15 cellular contexts compared by ENCODE assay signal in genomic region chr16:11557811-11558210, GRCh38. TPM values are rescaled to one million over a fixed set of nuclear protein-coding genes. Genes with fewer than 3 reads are reported as not detected.
DNase-seq lines count a peak whose midpoint lies in the region; ATAC-seq and TF ChIP-seq lines count a peak whose summit lies in the region.
"Had no signal": no experiment of that assay in that cellular context is flagged by ENCODE, and none has a peak within 500 bp of the region (broad histone marks: within the 10 kb centered on the region; RNA-seq: fewer than 3 reads in every experiment).

No MANE protein-coding gene starts in this region.

- DNase-seq in Right ventricle myocardium inferior (ENCODE audit: missing footprints): no peak
- DNase-seq in cardiac septum (ENCODE audit: low spot score): no peak
- DNase-seq in foreskin melanocyte: peak; percentile 88
- no peak for DNase-seq in neural crest cell (ENCODE audit: low read depth, low spot score)
- peak in 1 of 2 donors; percentile 52 for DNase-seq in aorta
- no peak for DNase-seq in RPMI8226
- DNase-seq in ecto neural progenitor cell (ENCODE audit: low spot score): no peak
- DNase-seq: activated T-cell treated with anti-CD3 and anti-CD28 coated beads, Interleukin-2, amount 50 U/mL, for 4 hours; NCI-H187 treated with DMSO at 0.1 percent for 48 hours; stimulated activated CD4-positive, alpha-beta T cell treated with anti-CD3 and anti-CD28 coated beads, Interleukin-4, amount 100 ng/mL, for 4 hours had no signal

- intact Hi-C loops in Right ventricle myocardium inferior (cut with DNase I) (no loop called here), cardiac septum (cut with DNase I) (no loop called here), aorta (cut with DNase I) (no loop called here)

- H3K9me3 ChIP-seq in aorta (ENCODE audit: control insufficient read depth, low read length): peaks cover 1% of the 10 kb centered on the region

- TF ChIP-seq CTCF in neural crest cell (conservative IDR thresholded peaks at IDR 0.05): no peak

- no peak overlapping the region for H3K27ac ChIP-seq in aorta (ENCODE audit: low read depth in 1 of 2, low read length in 2 of 2)
- H3K27ac ChIP-seq: C4-2B, SJSA1 had no signal

- H3K4me1 ChIP-seq in aorta (ENCODE audit: control insufficient read depth in 1 of 2, insufficient read depth in 2 of 2, low read length in 2 of 2): no peaks in the 10 kb centered on the region

- peak overlapping the region; percentile 94 for H3K27ac Mint-ChIP-seq in neural crest cell (ENCODE audit: unreplicated experiment)

- 16 to 17% methylated on average over 6 of the region's 6 CpGs for WGBS in aorta, 2 donors

- peak; percentile 90 for ATAC-seq in Right ventricle myocardium inferior
- peak; percentile 27 for ATAC-seq in aorta (ENCODE audit: low FRiP score)
- ATAC-seq in HG03460 (IDR thresholded peaks at IDR 0.05; ENCODE audit: unreplicated experiment): no peak
- ATAC-seq: activated T-cell treated with anti-CD3 and anti-CD28 coated beads, Interleukin-2, amount 50 U/mL, for 4 hours; GM12878 had no signal

- H3K4me1 Mint-ChIP-seq in neural crest cell: peaks cover 34% of the 10 kb centered on the region

- peaks cover 5 to 11% of the 10 kb centered on the region in 2 donors for H3K36me3 ChIP-seq in aorta (ENCODE audit: control insufficient read depth in 1 of 2, insufficient read depth in 2 of 2, low read length in 1 of 2)

- no peaks in the 10 kb centered on the region for H3K27me3 Mint-ChIP-seq in neural crest cell (ENCODE audit: low read depth)

- H3K4me3 Mint-ChIP-seq in neural crest cell: peak overlapping the region; percentile 74
- H3K4me3 Mint-ChIP-seq: activated T-cell treated with anti-CD3 and anti-CD28 coated beads, Interleukin-2, amount 50 U/mL, for 4 hours had no signal

- H3K36me3 Mint-ChIP-seq in neural crest cell (ENCODE audit: low read depth): peaks cover 21% of the 10 kb centered on the region

- H3K9me3 Mint-ChIP-seq in neural crest cell: peaks cover 3% of the 10 kb centered on the region
- H3K9me3 Mint-ChIP-seq: activated T-cell treated with anti-CD3 and anti-CD28 coated beads, Interleukin-2, amount 50 U/mL, for 4 hours had no signal

- H3K27me3 ChIP-seq in aorta (ENCODE audit: control insufficient read depth in 1 of 2, insufficient read depth in 2 of 2, low read length in 1 of 2): no peaks in the 10 kb centered on the region
- H3K27me3 ChIP-seq: SJSA1 had no signal

- no peak overlapping the region for H3K4me3 ChIP-seq in aorta (ENCODE audit: low read length in 2 of 2)
- H3K4me3 ChIP-seq: GM12878, lung, SJSA1 had no signal

RNA-seq across cellular contexts. Expression of gene LITAF, which starts 28.9 kb away (rescaled TPM):
- total RNA-seq in Right ventricle myocardium inferior: 78.4 TPM
- 40.5 TPM for total RNA-seq in cardiac septum
- 62.9 and 69.7 TPM in 2 replicates for total RNA-seq in neural crest cell
- 100 to 1,000 TPM; 145 to 157 TPM for total RNA-seq in aorta
- polyA plus RNA-seq in aorta: 100 to 1,000 TPM in 1 of 2 donors, 10 to 100 TPM in 1; 83.1 to 137 TPM
